20 cellular contexts compared by ENCODE assay signal in the genomic region with DNA sequence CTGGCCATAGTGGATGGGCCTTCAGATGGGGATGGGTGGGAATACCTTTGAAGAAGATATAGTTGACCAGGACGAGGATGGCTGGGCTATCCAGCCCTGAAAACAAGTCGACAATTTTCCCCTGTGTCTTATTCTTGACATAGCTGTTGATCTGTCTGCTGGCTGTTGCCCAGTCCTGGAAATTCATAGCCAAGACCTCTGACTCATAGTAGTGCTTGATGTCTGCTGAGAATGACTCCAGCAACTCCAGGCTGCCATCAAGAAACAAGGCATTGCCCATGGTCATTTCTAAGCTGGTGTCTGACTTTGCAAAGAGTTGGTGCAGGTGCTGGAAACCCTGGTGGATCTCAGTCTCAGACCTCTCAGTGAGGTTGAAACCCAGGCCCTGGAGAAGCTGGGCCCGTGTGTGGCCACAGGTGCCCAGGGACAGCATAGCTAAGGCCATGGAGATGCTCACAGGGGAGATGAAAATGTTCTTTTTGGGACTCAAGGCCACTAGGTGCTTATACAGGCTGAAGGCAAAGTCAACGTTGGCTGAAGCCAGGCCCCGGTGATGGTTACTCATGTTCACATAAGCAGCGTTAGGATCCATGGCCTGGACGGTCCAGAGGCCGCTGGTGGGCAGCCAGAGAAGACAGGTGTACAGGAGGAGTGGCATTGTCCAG. TPM values are rescaled to one million over a fixed set of nuclear protein-coding genes. Genes with fewer than 3 reads are reported as not detected.
DNase-seq lines count a peak whose midpoint lies in the region; TF ChIP-seq lines count a peak whose summit lies in the region.
"Had no signal": no experiment of that assay in that cellular context is flagged by ENCODE, and none has a peak within 500 bp of the region (broad histone marks: within the 10 kb centered on the region; RNA-seq: fewer than 3 reads in every experiment).

No MANE protein-coding gene starts in this region.

- DNase-seq in AG10803 (ENCODE audit: low read depth) (peak; percentile 40), RWPE1 (ENCODE audit: low spot score) (no peak), epithelial cell of prostate (ENCODE audit: low read depth, low spot score) (peak; percentile 54), mesenchymal stem cell (no peak)
- no peak for DNase-seq in activated effector memory CD4-positive, alpha-beta T cell treated with Interleukin-2 at 50 U/mL for 16 hours
- no peak for DNase-seq in stimulated activated CD4-positive, alpha-beta T cell treated with anti-CD3 and anti-CD28 coated beads, Interleukin-12 subunit alpha, Interleukin-12 subunit beta, amount 100 ng/mL, for 4 hours
- DNase-seq in activated CD8-positive, alpha-beta memory T cell treated with anti-CD3 and anti-CD28 coated beads for 24 hours: no peak
- DNase-seq: activated naive CD8-positive, alpha-beta T cell treated with anti-CD3 and anti-CD28 coated beads, Interleukin-2, amount 50 U/mL, for 24 hours; DMS 273 treated with DMSO at 0.1 percent for 48 hours; effector memory CD8-positive, alpha-beta T cell; gastrocnemius medialis; GF-D8; NCI-H1694 treated with DMSO at 0.1 percent for 48 hours; NCI-H2227 treated with DMSO at 0.1 percent for 48 hours; T1000 had no signal

- no peak overlapping the region for H4K8ac ChIP-seq in mesenchymal stem cell (ENCODE audit: low read length)

- no peak overlapping the region for H2AFZ ChIP-seq in mesenchymal stem cell (ENCODE audit: low read depth, low read length)

- H3K9me3 ChIP-seq in liver (ENCODE audit: control insufficient read depth in 4 of 4, low read length in 3 of 4) (no peaks in the 10 kb centered on the region), mesenchymal stem cell (ENCODE audit: control insufficient read depth, low read length) (peaks cover 8% of the 10 kb centered on the region)
- H3K9me3 ChIP-seq: gastrocnemius medialis had no signal

- no peak overlapping the region for H3K4ac ChIP-seq in mesenchymal stem cell (ENCODE audit: low read depth in 1 of 2, low read length in 2 of 2)

- no peak overlapping the region for H4K91ac ChIP-seq in mesenchymal stem cell (ENCODE audit: low read length)

- no peak overlapping the region for H2BK5ac ChIP-seq in mesenchymal stem cell (ENCODE audit: low read depth, low read length, poor library complexity, severe bottlenecking)

- no peak for TF ChIP-seq RAD21 in liver (IDR thresholded peaks at IDR 0.05)

- no peak overlapping the region for H2AK5ac ChIP-seq in mesenchymal stem cell (ENCODE audit: low read length, severe bottlenecking)

- no peak overlapping the region for H2BK120ac ChIP-seq in mesenchymal stem cell (ENCODE audit: low read depth, low read length)

- POLR2A ChIA-PET in RWPE1 (lab: Yijun Ruan, JAX; ENCODE audit: low non-redundant PET): no interaction called here

- H3K79me1 ChIP-seq in mesenchymal stem cell (replicated peaks; ENCODE audit: low read length, poor library complexity, severe bottlenecking): no peaks in the 10 kb centered on the region

- H3K4me2 ChIP-seq in mesenchymal stem cell (ENCODE audit: low read length, poor library complexity, severe bottlenecking): no peak overlapping the region

- H3K23ac ChIP-seq in mesenchymal stem cell (ENCODE audit: low read length in 2 of 2): no peak overlapping the region

- H3K4me3 ChIP-seq in AG10803 (ENCODE audit: low read length): no peak overlapping the region
- H3K4me3 ChIP-seq in liver (ENCODE audit: low read depth in 1 of 3, low read length in 3 of 3): no peak overlapping the region
- no peak overlapping the region for H3K4me3 ChIP-seq in mesenchymal stem cell (ENCODE audit: insufficient read depth in 1 of 2, low read depth in 1 of 2, low read length in 2 of 2)
- H3K4me3 ChIP-seq: gastrocnemius medialis, SK-N-MC had no signal

- H2BK15ac ChIP-seq in mesenchymal stem cell (ENCODE audit: low read depth, poor library complexity, severe bottlenecking): no peak overlapping the region

- H3K9ac ChIP-seq in liver (ENCODE audit: low read depth in 1 of 2, low read length in 2 of 2) (no peak overlapping the region), mesenchymal stem cell (ENCODE audit: low read length) (no peak overlapping the region)

- peak overlapping the region; percentile 80 for H3K27ac ChIP-seq in RWPE1
- no peak overlapping the region for H3K27ac ChIP-seq in epithelial cell of prostate
- H3K27ac ChIP-seq in liver (ENCODE audit: low read depth in 1 of 2, low read length in 2 of 2): peak overlapping the region; percentile 66 to 77
- H3K27ac ChIP-seq in mesenchymal stem cell (ENCODE audit: low read length, poor library complexity, severe bottlenecking): no peak overlapping the region
- H3K27ac ChIP-seq: gastrocnemius medialis, SK-N-MC had no signal

- peaks cover 11 to 64% (median 36%) of the 10 kb centered on the region in 4 donors for H3K4me1 ChIP-seq in liver (ENCODE audit: control insufficient read depth in 4 of 4, insufficient read depth in 4 of 4, low read length in 3 of 4)
- no peaks in the 10 kb centered on the region for H3K4me1 ChIP-seq in mesenchymal stem cell (ENCODE audit: control insufficient read depth, insufficient read depth, low read depth, low read length)
- H3K4me1 ChIP-seq: gastrocnemius medialis had no signal

- H2BK12ac ChIP-seq in mesenchymal stem cell (ENCODE audit: low read length in 2 of 2): no peak overlapping the region

- no peak overlapping the region for H3K14ac ChIP-seq in mesenchymal stem cell (ENCODE audit: low read length in 2 of 2)

- TF ChIP-seq CTCF in AG10803 (conservative IDR thresholded peaks at IDR 0.05; ENCODE audit: low read length) (no peak), RWPE1 (conservative IDR thresholded peaks at IDR 0.05; ENCODE audit: low read depth) (no peak), liver (IDR thresholded peaks at IDR 0.05; ENCODE audit: low read depth, low read length, missing input control) (no peak)

- no peak overlapping the region for H3K18ac ChIP-seq in mesenchymal stem cell (ENCODE audit: low read depth in 1 of 2, low read length in 2 of 2)

- CTCF ChIA-PET in RWPE1 (lab: Yijun Ruan, JAX): no interaction called here

- WGBS in liver: 67% methylated on average over 8 of the region's 8 CpGs
- 57% methylated on average over 8 of the region's 8 CpGs for WGBS in mesenchymal stem cell

- peaks cover 3 to 19% (median 8%) of the 10 kb centered on the region in 4 donors for H3K36me3 ChIP-seq in liver (ENCODE audit: control insufficient read depth in 4 of 4, insufficient read depth in 3 of 4, low read depth in 1 of 4, low read length in 3 of 4)
- no peaks in the 10 kb centered on the region for H3K36me3 ChIP-seq in mesenchymal stem cell (ENCODE audit: control insufficient read depth in 1 of 2, insufficient read depth in 2 of 2, low read depth in 1 of 2, low read length in 2 of 2)
- H3K36me3 ChIP-seq: gastrocnemius medialis had no signal

- H3K27me3 ChIP-seq in liver (ENCODE audit: control insufficient read depth in 4 of 4, insufficient read depth in 4 of 4, low read length in 3 of 4) (no peaks in the 10 kb centered on the region), mesenchymal stem cell (ENCODE audit: control insufficient read depth in 1 of 2, insufficient read depth in 1 of 2, low read length in 2 of 2) (no peaks in the 10 kb centered on the region)
- H3K27me3 ChIP-seq: gastrocnemius medialis had no signal

TF ChIP-seq in liver, 16 proteins besides CTCF, POLR2A, EP300 and RAD21 (continues in another document):
- no peak for TF ChIP-seq FOXA2 (IDR thresholded peaks at IDR 0.05)
- no peak for TF ChIP-seq HNF4G (IDR thresholded peaks at IDR 0.05)
- TF ChIP-seq, protein P1, sequence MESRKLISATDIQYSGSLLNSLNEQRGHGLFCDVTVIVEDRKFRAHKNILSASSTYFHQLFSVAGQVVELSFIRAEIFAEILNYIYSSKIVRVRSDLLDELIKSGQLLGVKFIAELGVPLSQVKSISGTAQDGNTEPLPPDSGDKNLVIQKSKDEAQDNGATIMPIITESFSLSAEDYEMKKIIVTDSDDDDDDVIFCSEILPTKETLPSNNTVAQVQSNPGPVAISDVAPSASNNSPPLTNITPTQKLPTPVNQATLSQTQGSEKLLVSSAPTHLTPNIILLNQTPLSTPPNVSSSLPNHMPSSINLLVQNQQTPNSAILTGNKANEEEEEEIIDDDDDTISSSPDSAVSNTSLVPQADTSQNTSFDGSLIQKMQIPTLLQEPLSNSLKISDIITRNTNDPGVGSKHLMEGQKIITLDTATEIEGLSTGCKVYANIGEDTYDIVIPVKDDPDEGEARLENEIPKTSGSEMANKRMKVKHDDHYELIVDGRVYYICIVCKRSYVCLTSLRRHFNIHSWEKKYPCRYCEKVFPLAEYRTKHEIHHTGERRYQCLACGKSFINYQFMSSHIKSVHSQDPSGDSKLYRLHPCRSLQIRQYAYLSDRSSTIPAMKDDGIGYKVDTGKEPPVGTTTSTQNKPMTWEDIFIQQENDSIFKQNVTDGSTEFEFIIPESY (IDR thresholded peaks at IDR 0.05): no peak
- no peak for TF ChIP-seq GABPA (IDR thresholded peaks at IDR 0.05 in 1 of 2, conservative IDR thresholded peaks at IDR 0.05 in 1 of 2)

RNA-seq across cellular contexts. Expression of gene SERPINA6, which starts 9.0 kb away (rescaled TPM):
- total RNA-seq in liver: 100 to 1,000 TPM; 188 to 330 TPM
- 100 to 1,000 TPM; 327 to 357 TPM for polyA plus RNA-seq in liver
- not detected for polyA plus RNA-seq in mesenchymal stem cell (2013, experiment 1 of 2)
- not detected for polyA plus RNA-seq in mesenchymal stem cell (2013, experiment 2 of 2)
- total RNA-seq: pulmonary artery endothelial cell had no signal
- polyA plus RNA-seq: IgD-negative memory B cell had no signal

RNA-seq across cellular contexts. Expression of gene SERPINA10, which starts 21.1 kb away (rescaled TPM):
- total RNA-seq in liver: 100 to 1,000 TPM; 105 to 256 TPM
- polyA plus RNA-seq in liver: 100 to 1,000 TPM; 131 to 363 TPM
- not detected for polyA plus RNA-seq in mesenchymal stem cell (2013, experiment 1 of 2)
- polyA plus RNA-seq in mesenchymal stem cell (2013, experiment 2 of 2): not detected
- total RNA-seq: H4, pulmonary artery endothelial cell had no signal
- polyA plus RNA-seq: IgD-negative memory B cell had no signal

RNA-seq across cellular contexts. Expression of gene SERPINA2, which starts 52.4 kb away (rescaled TPM):
- total RNA-seq in liver: not detected
- not detected for polyA plus RNA-seq in liver
- not detected for polyA plus RNA-seq in mesenchymal stem cell (2013, experiment 1 of 2)
- polyA plus RNA-seq in mesenchymal stem cell (2013, experiment 2 of 2): not detected
- total RNA-seq: gastrocnemius medialis, H4, pulmonary artery endothelial cell had no signal
- polyA plus RNA-seq: IgD-negative memory B cell had no signal

Comparison
In these comparisons a context has a peak if more than half of its experiments do, and no peak if none do; other contexts are left out.
1. DNase-seq: peak in AG10803 (single experiment) and epithelial cell of prostate (single experiment); none in RWPE1 (single experiment), activated effector memory CD4-positive, alpha-beta T cell treated with Interleukin-2 at 50 U/mL for 16 hours (single experiment), stimulated activated CD4-positive, alpha-beta T cell treated with anti-CD3 and anti-CD28 coated beads, Interleukin-12 subunit alpha, Interleukin-12 subunit beta, amount 100 ng/mL, for 4 hours (single experiment), mesenchymal stem cell (single experiment) and activated CD8-positive, alpha-beta memory T cell treated with anti-CD3 and anti-CD28 coated beads for 24 hours (single experiment).
2. H3K27ac ChIP-seq: peak in RWPE1 (single experiment) and liver (2 of 2); none in epithelial cell of prostate (single experiment) and mesenchymal stem cell (single experiment).